ENCODE assay signal across 1 cellular context in genomic region chr17:77394540-77395295, GRCh38.
TF ChIP-seq lines count a peak whose summit lies in the region.

No MANE protein-coding gene starts in this region.

TF ChIP-seq in HepG2, 621 proteins besides CTCF, POLR2A, EP300 and RAD21 (continued from another document and continues in another):
- TF ChIP-seq HNF1A (IDR thresholded peaks at IDR 0.05; ENCODE audit: low read depth) (peak; percentile 47; the same call in 1 of the 2 replicates), HNF1A (CRISPR knock-in tag; IDR thresholded peaks at IDR 0.05; ENCODE audit: borderline replicate concordance) (peak; percentile 54; the same call in 1 of the 2 replicates), ZBTB7A (CRISPR knock-in tag; IDR thresholded peaks at IDR 0.05) (no peak), ZBTB39 (CRISPR knock-in tag; IDR thresholded peaks at IDR 0.05) (no peak), HDAC1 (CRISPR knock-in tag; IDR thresholded peaks at IDR 0.05) (peak; percentile 90), HMGA1 (CRISPR knock-in tag; conservative IDR thresholded peaks at IDR 0.05) (no peak), GATAD2A (CRISPR knock-in tag; IDR thresholded peaks at IDR 0.05) (peak; percentile 93), PREB (CRISPR knock-in tag; IDR thresholded peaks at IDR 0.05) (no peak), MAFK (conservative IDR thresholded peaks at IDR 0.05 in 1 of 2, IDR thresholded peaks at IDR 0.05 in 1 of 2; ENCODE audit: low read length in 2 of 2) (no peak; a peak in 1 of 4 replicates), HNRNPK (IDR thresholded peaks at IDR 0.05; ENCODE audit: low read depth, low read length, poor library complexity, severe bottlenecking) (no peak), HMGXB3 (CRISPR knock-in tag; IDR thresholded peaks at IDR 0.05; ENCODE audit: borderline replicate concordance) (no peak), ZNF672 (CRISPR knock-in tag; IDR thresholded peaks at IDR 0.05) (no peak), MTA3 (CRISPR knock-in tag; IDR thresholded peaks at IDR 0.05) (no peak), ZSCAN20 (CRISPR knock-in tag; IDR thresholded peaks at IDR 0.05; ENCODE audit: borderline replicate concordance) (no peak), CREB1 (IDR thresholded peaks at IDR 0.05) (no peak), CREB1 (CRISPR knock-in tag; IDR thresholded peaks at IDR 0.05) (no peak), ZFP36L2 (CRISPR knock-in tag; IDR thresholded peaks at IDR 0.05) (no peak), EZH2 (conservative IDR thresholded peaks at IDR 0.05; ENCODE audit: low read depth, low read length) (no peak), AHDC1 (CRISPR knock-in tag; IDR thresholded peaks at IDR 0.05; ENCODE audit: borderline replicate concordance) (no peak; the same call in 1 of the 2 replicates), RCOR2 (CRISPR knock-in tag; IDR thresholded peaks at IDR 0.05) (0 out of 2 replicates have a peak, but pooled peaks have one; percentile 53), PBX3 (CRISPR knock-in tag; IDR thresholded peaks at IDR 0.05; ENCODE audit: borderline replicate concordance) (no peak), E2F5 (CRISPR knock-in tag; conservative IDR thresholded peaks at IDR 0.05) (no peak), KLF16 (CRISPR knock-in tag; IDR thresholded peaks at IDR 0.05) (peak in 1 of 2 experiments; percentile 65; a peak in 1 of 4 replicates), TGIF2 (CRISPR knock-in tag; IDR thresholded peaks at IDR 0.05) (peak; percentile 89), CCDC6 (CRISPR knock-in tag; IDR thresholded peaks at IDR 0.05) (peak; percentile 70), CHCHD3 (CRISPR knock-in tag; IDR thresholded peaks at IDR 0.05) (no peak), CENPBD1 (CRISPR knock-in tag; IDR thresholded peaks at IDR 0.05; ENCODE audit: borderline replicate concordance, low read depth) (no peak), USF2 (IDR thresholded peaks at IDR 0.05; ENCODE audit: low read depth, low read length) (no peak), USF2 (CRISPR knock-in tag; IDR thresholded peaks at IDR 0.05; ENCODE audit: borderline replicate concordance) (no peak), RFXAP (CRISPR knock-in tag; IDR thresholded peaks at IDR 0.05; ENCODE audit: borderline replicate concordance) (no peak), SNRNP70 (IDR thresholded peaks at IDR 0.05; ENCODE audit: low read depth, low read length) (no peak), FOXK2 (IDR thresholded peaks at IDR 0.05) (no peak), REXO4 (CRISPR knock-in tag; IDR thresholded peaks at IDR 0.05; ENCODE audit: borderline replicate concordance) (no peak), FIP1L1 (IDR thresholded peaks at IDR 0.05; ENCODE audit: borderline replicate concordance, insufficient read depth, low read depth, low read length) (0 out of 2 replicates have a peak, but pooled peaks have one; percentile 19), STAG1 (CRISPR knock-in tag; IDR thresholded peaks at IDR 0.05) (no peak; the same call in 1 of the 2 replicates), MYNN (CRISPR knock-in tag; IDR thresholded peaks at IDR 0.05; ENCODE audit: low read depth) (no peak), BRD4 (CRISPR knock-in tag; IDR thresholded peaks at IDR 0.05) (no peak), BCL6 (CRISPR knock-in tag; IDR thresholded peaks at IDR 0.05) (peak; percentile 79)
